11 cellular contexts compared by ENCODE assay signal in the genomic region with DNA sequence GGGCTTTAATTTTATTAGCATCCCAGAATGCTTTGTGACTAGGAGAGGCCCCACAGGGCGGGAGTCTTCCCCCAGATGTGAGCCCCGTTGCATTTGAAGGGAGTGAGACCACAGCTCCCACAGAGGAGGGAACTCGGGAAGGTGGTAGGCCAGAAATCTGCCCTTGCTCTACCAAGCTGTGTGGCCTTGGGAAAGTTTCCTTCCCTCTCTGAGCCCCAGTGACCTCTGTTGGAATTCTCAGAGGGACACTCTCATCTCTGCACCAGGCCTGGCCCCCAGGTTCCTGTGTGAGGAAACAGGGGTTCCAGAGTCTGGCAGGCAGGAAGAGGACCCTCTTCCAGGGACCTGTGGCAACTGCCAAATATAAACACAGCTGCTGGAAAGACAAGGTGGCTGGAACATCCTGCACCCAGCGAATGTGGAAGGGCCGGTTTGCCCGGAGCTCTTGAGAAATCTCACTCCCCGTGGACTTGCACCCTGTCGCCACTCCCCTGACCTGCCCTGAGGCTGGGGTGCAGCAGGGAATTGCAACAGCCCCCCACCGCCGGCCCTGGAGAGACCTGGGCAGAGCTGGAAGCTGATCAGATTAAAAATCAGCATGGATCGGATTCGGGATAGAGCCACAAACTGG. TPM values are rescaled to one million over a fixed set of nuclear protein-coding genes. Genes with fewer than 3 reads are reported as not detected.
DNase-seq lines count a peak whose midpoint lies in the region; ATAC-seq and TF ChIP-seq lines count a peak whose summit lies in the region.
"Had no signal": no experiment of that assay in that cellular context is flagged by ENCODE, and none has a peak within 500 bp of the region (broad histone marks: within the 10 kb centered on the region; RNA-seq: fewer than 3 reads in every experiment).

No MANE protein-coding gene starts in this region.

- H3K4me1 ChIP-seq in stomach, result peaks cover 4 to 32% (median 21%) of the 10 kb centered on the region in 4 donors

- H3K4me3 Mint-ChIP-seq in HFFc6 (no peak overlapping the region), MCF 10A (ENCODE audit: unreplicated experiment) (no peak overlapping the region)
- H3K4me3 Mint-ChIP-seq in T-helper 2 cell treated with Interferon-gamma antibody and Interleukin-4, amounts not matched to agents 5 μg/mL and 100 μg/mL, for 36 hours, result no peak overlapping the region

- H3K36me3 ChIP-seq in stomach, result no peaks in the 10 kb centered on the region

- intact Hi-C loops in MCF 10A (cut with micrococcal nuclease) (loop anchor here (5.0 kb wide), 1 partner anchor 49 kb away; no protein-coding TSS in a partner anchor), left colon (cut with DNase I, micrococcal nuclease) (no loop called here), stomach (cut with DNase I; ENCODE audit: low total_unique reads) (no loop called here)

- POLR2A ChIA-PET in MCF 10A (lab: Yijun Ruan, JAX), result interaction anchor here (0.7 to 4.5 kb wide), 7 partner anchors 12 to 536 kb away, joined by 3 to 36 read pairs (median 4); partner anchors contain the start of gene GADD45B

- BruUV-seq in MCF 10A (replicated peaks; lab: Mats Ljungman, UMichigan), result no TSS peak

- TF ChIP-seq POLR2A in stomach (IDR thresholded peaks at IDR 0.05), result no peak

- peak; percentile 38 for ATAC-seq in left colon
- ATAC-seq: activated naive CD4-positive, alpha-beta T cell treated with anti-CD3 and anti-CD28 coated beads, Interleukin-2, amount 50 U/mL, for 72 hours had no signal

- H3K9me3 ChIP-seq in stomach, result no peaks in the 10 kb centered on the region

- H3K36me3 Mint-ChIP-seq in HFFc6 (ENCODE audit: low read depth) (no peaks in the 10 kb centered on the region), MCF 10A (ENCODE audit: insufficient read depth, unreplicated experiment) (no peaks in the 10 kb centered on the region)
- no peaks in the 10 kb centered on the region for H3K36me3 Mint-ChIP-seq in T-helper 2 cell treated with Interferon-gamma antibody and Interleukin-4, amounts not matched to agents 5 μg/mL and 100 μg/mL, for 36 hours (ENCODE audit: low read depth)
- H3K36me3 Mint-ChIP-seq: activated naive CD4-positive, alpha-beta T cell treated with anti-CD3 and anti-CD28 coated beads, Interleukin-2, amount 50 U/mL, for 72 hours had no signal

- H3K9me3 Mint-ChIP-seq in HFFc6, result no peaks in the 10 kb centered on the region
- H3K9me3 Mint-ChIP-seq in MCF 10A (ENCODE audit: unreplicated experiment), result no peaks in the 10 kb centered on the region
- no peaks in the 10 kb centered on the region for H3K9me3 Mint-ChIP-seq in T-helper 2 cell treated with Interferon-gamma antibody and Interleukin-4, amounts not matched to agents 5 μg/mL and 100 μg/mL, for 36 hours

- H3K27ac ChIP-seq in stomach, result no peak overlapping the region

- CTCF ChIA-PET in MCF 10A (lab: Yijun Ruan, JAX), result no interaction called here

- no peak for TF ChIP-seq EP300 in stomach (IDR thresholded peaks at IDR 0.05)

- H3K27ac Mint-ChIP-seq in HFFc6, result peak overlapping the region; percentile 86
- H3K27ac Mint-ChIP-seq in MCF 10A (ENCODE audit: low read depth, unreplicated experiment), result peak overlapping the region; percentile 90
- H3K27ac Mint-ChIP-seq in T-helper 2 cell treated with Interferon-gamma antibody and Interleukin-4, amounts not matched to agents 5 μg/mL and 100 μg/mL, for 36 hours, result no peak overlapping the region
- H3K27ac Mint-ChIP-seq: activated naive CD4-positive, alpha-beta T cell treated with anti-CD3 and anti-CD28 coated beads, Interleukin-2, amount 50 U/mL, for 72 hours; progenitor cell of endocrine pancreas had no signal

- no peaks in the 10 kb centered on the region for H3K27me3 ChIP-seq in stomach

- no peak overlapping the region for H3K4me3 ChIP-seq in stomach

- DNase-seq in HFFc6 (no peak), MCF 10A (ENCODE audit: unreplicated experiment) (peak; percentile 62), left colon (no peak), stomach (peak; percentile 64), medulla oblongata (ENCODE audit: extremely low spot score) (no peak), GF-D8 (lab: John Stamatoyannopoulos, UW) (no peak)
- DNase-seq in T-helper 2 cell treated with Interferon-gamma antibody and Interleukin-4, amounts not matched to agents 5 μg/mL and 100 μg/mL, for 36 hours (ENCODE audit: low spot score), result no peak
- no peak for DNase-seq in activated CD4-positive, alpha-beta T cell treated with anti-CD3 and anti-CD28 coated beads, Interleukin-2, amount 50 U/mL, for 48 hours
- DNase-seq: activated CD8-positive, alpha-beta memory T cell treated with anti-CD3 and anti-CD28 coated beads, Interleukin-2, amount 50 U/mL, for 4 hours had no signal

- H3K4me1 Mint-ChIP-seq in HFFc6 (ENCODE audit: low read depth), result peaks cover 47% of the 10 kb centered on the region
- H3K4me1 Mint-ChIP-seq in MCF 10A (ENCODE audit: insufficient read depth, unreplicated experiment), result peaks cover 33% of the 10 kb centered on the region
- peaks cover 7% of the 10 kb centered on the region for H3K4me1 Mint-ChIP-seq in T-helper 2 cell treated with Interferon-gamma antibody and Interleukin-4, amounts not matched to agents 5 μg/mL and 100 μg/mL, for 36 hours (ENCODE audit: low read depth)

- 49 to 73% (median 52%) methylated on average over 11 to 12 of the region's 12 CpGs for WGBS in stomach, 5 donors

- TF ChIP-seq CTCF in HFFc6 (IDR thresholded peaks at IDR 0.05) (no peak), MCF 10A (IDR thresholded peaks at IDR 0.05; ENCODE audit: unreplicated experiment) (no peak), stomach (IDR thresholded peaks at IDR 0.05) (no peak)

- H3K27me3 Mint-ChIP-seq in HFFc6 (ENCODE audit: insufficient read depth), result no peaks in the 10 kb centered on the region; the same call in none of the 2 replicates
- H3K27me3 Mint-ChIP-seq in MCF 10A (ENCODE audit: insufficient read depth, unreplicated experiment), result no peaks in the 10 kb centered on the region
- H3K27me3 Mint-ChIP-seq in T-helper 2 cell treated with Interferon-gamma antibody and Interleukin-4, amounts not matched to agents 5 μg/mL and 100 μg/mL, for 36 hours (ENCODE audit: low read depth), result peaks cover 2% of the 10 kb centered on the region
- H3K27me3 Mint-ChIP-seq: progenitor cell of endocrine pancreas had no signal

RNA-seq across cellular contexts. Expression of gene GADD45B, which starts 52.7 kb away (rescaled TPM):
- total RNA-seq in HFFc6 (2021; fragmentation: NEBNext Ultra II Directional; extraction: Animal tissue kit (Norgen Biotek cat#: 25700)), result 10 to 100 TPM; 35.5 to 55.7 (median 39.1) TPM
- 28.0 and 53.8 TPM in 2 replicates for total RNA-seq in MCF 10A (2022)
- total RNA-seq in left colon, result 10 to 100 TPM; 44.4 to 53.8 TPM
- total RNA-seq in stomach, result 100 to 1,000 TPM in 1 of 5 donors, 10 to 100 TPM in 4; 61.6 to 588 (median 91.0) TPM
- polyA plus RNA-seq in stomach, result 10 to 100 TPM; 52.9 to 92.1 (median 53.8) TPM

Comparison
In these comparisons a context has a peak if more than half of its experiments do, and no peak if none do; other contexts are left out.
1. DNase-seq: peak in MCF 10A (single experiment) and stomach (single experiment); none in HFFc6 (single experiment), left colon (0 of 2), T-helper 2 cell treated with Interferon-gamma antibody and Interleukin-4, amounts not matched to agents 5 μg/mL and 100 μg/mL, for 36 hours (single experiment), activated CD4-positive, alpha-beta T cell treated with anti-CD3 and anti-CD28 coated beads, Interleukin-2, amount 50 U/mL, for 48 hours (0 of 2), medulla oblongata (single experiment) and GF-D8 (single experiment).